Comparison of ENCODE assay signal across 15 cellular contexts in the genomic region with DNA sequence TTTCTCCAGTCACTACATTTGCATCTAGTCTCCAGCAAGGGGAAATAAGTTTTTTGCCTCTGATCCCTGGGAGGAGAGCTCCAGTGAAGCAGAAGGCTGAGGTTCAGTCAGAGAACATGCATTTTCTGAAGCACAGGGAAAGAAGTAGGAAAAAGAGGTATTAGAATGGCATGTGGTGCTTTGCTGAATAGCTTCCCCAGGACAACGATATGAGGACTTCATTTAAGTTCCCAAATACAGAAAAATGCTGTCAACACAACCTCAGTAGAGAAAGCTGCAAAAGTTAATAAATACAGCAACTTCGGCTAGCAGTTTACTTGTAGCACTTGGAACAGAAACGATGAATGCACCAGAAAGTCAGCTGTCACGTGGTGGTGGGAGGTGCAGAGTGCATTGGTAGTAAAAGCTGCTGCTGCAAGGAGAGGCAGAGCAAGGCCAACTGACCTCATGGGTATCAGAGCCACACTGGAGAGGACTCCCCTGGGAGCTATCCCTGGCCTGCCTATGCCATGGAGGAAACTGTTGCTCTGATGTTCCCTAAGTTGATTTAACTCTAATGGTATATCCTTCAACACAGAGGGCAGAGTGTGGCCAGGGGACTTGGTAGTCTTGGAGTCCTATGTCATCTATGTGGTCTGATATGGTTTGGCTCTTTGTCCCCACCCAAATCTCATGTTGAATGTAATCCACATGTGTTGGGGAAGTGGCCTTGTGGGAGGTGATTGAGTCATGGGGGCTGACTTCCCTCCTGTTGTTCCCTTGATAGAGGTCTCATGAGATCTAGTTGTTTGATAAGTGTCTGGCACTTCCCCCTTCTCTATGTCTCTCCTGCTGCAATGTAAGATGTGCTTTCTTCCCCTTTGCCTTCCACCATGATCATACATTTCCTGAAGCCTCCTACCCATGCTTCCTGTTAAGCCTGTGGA.
A peak's percentile ranks its signal among the peaks of the same experiment; 100 is the strongest.
DNase-seq lines count a peak whose midpoint lies in the region; ATAC-seq and TF ChIP-seq lines count a peak whose summit lies in the region.
"Had no signal": no experiment of that assay in that cellular context is flagged by ENCODE, and none has a peak within 500 bp of the region (broad histone marks: within the 10 kb centered on the region; RNA-seq: fewer than 3 reads in every experiment).

No MANE protein-coding gene starts in this region.

- H2BK5ac ChIP-seq in mesendoderm (ENCODE audit: low read length), result no peak overlapping the region

- H3K18ac ChIP-seq in mesendoderm (ENCODE audit: low read length), result no peak overlapping the region

- no peaks in the 10 kb centered on the region for H3K27me3 ChIP-seq in mesendoderm (ENCODE audit: insufficient read depth, low read length, poor library complexity)

- no peaks in the 10 kb centered on the region for H3K79me2 ChIP-seq in mesendoderm (ENCODE audit: control insufficient read depth, insufficient read depth, low read length)

- WGBS in mesendoderm (ENCODE audit: extremely low coverage, insufficient coverage, low lambda C conversion rate), result no CpG with 5 or more reads among the region's 4 CpGs

- no peak overlapping the region for H2BK15ac ChIP-seq in mesendoderm (replicated peaks; ENCODE audit: low read depth)

- POLR2A ChIA-PET in HEK293 (lab: Yijun Ruan, JAX), result no interaction called here

- no peak overlapping the region for H4K5ac ChIP-seq in mesendoderm (ENCODE audit: low read length)

- H3K36me3 ChIP-seq in HEK293 (ENCODE audit: control insufficient read depth in 2 of 2, insufficient read depth in 1 of 2, low read length in 2 of 2) (no peaks in the 10 kb centered on the region), mesendoderm (ENCODE audit: control insufficient read depth, insufficient read depth, low read length) (no peaks in the 10 kb centered on the region)

- ATAC-seq in GM21723 (IDR thresholded peaks at IDR 0.05; ENCODE audit: unreplicated experiment), result no peak
- ATAC-seq: left ventricle myocardium superior, Right ventricle myocardium inferior had no signal

- H3K79me1 ChIP-seq in mesendoderm (ENCODE audit: low read length), result no peaks in the 10 kb centered on the region

- peaks cover 38% of the 10 kb centered on the region for H3K9me3 Mint-ChIP-seq in nephron progenitor cell

- H3K9me3 ChIP-seq in HEK293 (ENCODE audit: control insufficient read depth, insufficient read depth, low read depth, low read length), result no peaks in the 10 kb centered on the region

- no peak overlapping the region for H3K4me3 ChIP-seq in HEK293 (ENCODE audit: low read depth, low read length)
- H3K4me3 ChIP-seq in mesendoderm (ENCODE audit: low read length), result no peak overlapping the region

- H4K8ac ChIP-seq in mesendoderm (ENCODE audit: low read depth, low read length), result no peak overlapping the region

- no peak overlapping the region for H3K27ac Mint-ChIP-seq in nephron progenitor cell

- H3K36me3 Mint-ChIP-seq in nephron progenitor cell (ENCODE audit: low read depth), result peaks cover 5% of the 10 kb centered on the region

- H3K4me1 ChIP-seq in HEK293 (ENCODE audit: control insufficient read depth, insufficient read depth, low read length) (peaks cover 4% of the 10 kb centered on the region), mesendoderm (ENCODE audit: control insufficient read depth, low read depth, low read length) (peaks cover 1% of the 10 kb centered on the region)

- peaks cover 37% of the 10 kb centered on the region for H3K4me1 Mint-ChIP-seq in nephron progenitor cell

- H3K4me3 Mint-ChIP-seq in nephron progenitor cell, result no peak overlapping the region

- H3K9ac ChIP-seq in mesendoderm (ENCODE audit: low read length), result no peak overlapping the region

- no peak overlapping the region for H2BK120ac ChIP-seq in mesendoderm (ENCODE audit: low read depth, low read length)

- no peak overlapping the region for H2AK5ac ChIP-seq in mesendoderm (ENCODE audit: low read length)

- TF ChIP-seq CTCF in HEK293 (tag by site-specific recombination; IDR thresholded peaks at IDR 0.05) (no peak), nephron progenitor cell (IDR thresholded peaks at IDR 0.05) (no peak)

- CTCF ChIA-PET in HEK293 (lab: Yijun Ruan, JAX), result interaction anchor here (0.6 to 0.9 kb wide), 2 partner anchors 37 to 231 kb away, joined by 3 to 6 read pairs; no protein-coding TSS in a partner anchor

- H3K27ac ChIP-seq in HEK293 (ENCODE audit: extremely low read depth, low read depth, low read length) (no peak overlapping the region), mesendoderm (ENCODE audit: low read depth, low read length) (no peak overlapping the region)

- H3K27me3 Mint-ChIP-seq in nephron progenitor cell (ENCODE audit: low read depth, poor library complexity), result no peaks in the 10 kb centered on the region

- no peak overlapping the region for H3K23ac ChIP-seq in mesendoderm (ENCODE audit: low read length)

- H3K4ac ChIP-seq in mesendoderm (ENCODE audit: low read depth, low read length), result no peak overlapping the region

- H3K56ac ChIP-seq in mesendoderm (ENCODE audit: low read length), result no peak overlapping the region

- no peak overlapping the region for H3K4me2 ChIP-seq in mesendoderm (ENCODE audit: low read length)

- DNase-seq in CMK (ENCODE audit: low read depth) (peak; percentile 72), SIG-M5 (lab: John Stamatoyannopoulos, UW) (peak; percentile 11), mesendoderm (peak; percentile 57), nephron progenitor cell (no peak), SHP77 (lab: John Stamatoyannopoulos, UW) (no peak)
- DNase-seq: activated CD4-positive, alpha-beta T cell treated with anti-CD3 and anti-CD28 coated beads for 1 hour; caudate nucleus; DMS53; effector CD8-positive, alpha-beta T cell; left ventricle myocardium superior; NCI-H774; stimulated activated CD4-positive, alpha-beta T cell treated with anti-CD3 and anti-CD28 coated beads, Interleukin-15, amount 100 ng/mL, for 24 hours had no signal

TF ChIP-seq in HEK293, 187 proteins besides CTCF, POLR2A, EP300 and RAD21:
- TF ChIP-seq, protein P1, sequence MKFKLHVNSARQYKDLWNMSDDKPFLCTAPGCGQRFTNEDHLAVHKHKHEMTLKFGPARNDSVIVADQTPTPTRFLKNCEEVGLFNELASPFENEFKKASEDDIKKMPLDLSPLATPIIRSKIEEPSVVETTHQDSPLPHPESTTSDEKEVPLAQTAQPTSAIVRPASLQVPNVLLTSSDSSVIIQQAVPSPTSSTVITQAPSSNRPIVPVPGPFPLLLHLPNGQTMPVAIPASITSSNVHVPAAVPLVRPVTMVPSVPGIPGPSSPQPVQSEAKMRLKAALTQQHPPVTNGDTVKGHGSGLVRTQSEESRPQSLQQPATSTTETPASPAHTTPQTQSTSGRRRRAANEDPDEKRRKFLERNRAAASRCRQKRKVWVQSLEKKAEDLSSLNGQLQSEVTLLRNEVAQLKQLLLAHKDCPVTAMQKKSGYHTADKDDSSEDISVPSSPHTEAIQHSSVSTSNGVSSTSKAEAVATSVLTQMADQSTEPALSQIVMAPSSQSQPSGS (tag by site-specific recombination; IDR thresholded peaks at IDR 0.05; ENCODE audit: low read depth), result no peak
- TF ChIP-seq ZNF521 (tag by site-specific recombination; IDR thresholded peaks at IDR 0.05) (no peak), ZNF777 (tag by site-specific recombination; IDR thresholded peaks at IDR 0.05; ENCODE audit: borderline replicate concordance) (no peak), KLF10 (tag by site-specific recombination; IDR thresholded peaks at IDR 0.05) (no peak)
- TF ChIP-seq, protein P2, sequence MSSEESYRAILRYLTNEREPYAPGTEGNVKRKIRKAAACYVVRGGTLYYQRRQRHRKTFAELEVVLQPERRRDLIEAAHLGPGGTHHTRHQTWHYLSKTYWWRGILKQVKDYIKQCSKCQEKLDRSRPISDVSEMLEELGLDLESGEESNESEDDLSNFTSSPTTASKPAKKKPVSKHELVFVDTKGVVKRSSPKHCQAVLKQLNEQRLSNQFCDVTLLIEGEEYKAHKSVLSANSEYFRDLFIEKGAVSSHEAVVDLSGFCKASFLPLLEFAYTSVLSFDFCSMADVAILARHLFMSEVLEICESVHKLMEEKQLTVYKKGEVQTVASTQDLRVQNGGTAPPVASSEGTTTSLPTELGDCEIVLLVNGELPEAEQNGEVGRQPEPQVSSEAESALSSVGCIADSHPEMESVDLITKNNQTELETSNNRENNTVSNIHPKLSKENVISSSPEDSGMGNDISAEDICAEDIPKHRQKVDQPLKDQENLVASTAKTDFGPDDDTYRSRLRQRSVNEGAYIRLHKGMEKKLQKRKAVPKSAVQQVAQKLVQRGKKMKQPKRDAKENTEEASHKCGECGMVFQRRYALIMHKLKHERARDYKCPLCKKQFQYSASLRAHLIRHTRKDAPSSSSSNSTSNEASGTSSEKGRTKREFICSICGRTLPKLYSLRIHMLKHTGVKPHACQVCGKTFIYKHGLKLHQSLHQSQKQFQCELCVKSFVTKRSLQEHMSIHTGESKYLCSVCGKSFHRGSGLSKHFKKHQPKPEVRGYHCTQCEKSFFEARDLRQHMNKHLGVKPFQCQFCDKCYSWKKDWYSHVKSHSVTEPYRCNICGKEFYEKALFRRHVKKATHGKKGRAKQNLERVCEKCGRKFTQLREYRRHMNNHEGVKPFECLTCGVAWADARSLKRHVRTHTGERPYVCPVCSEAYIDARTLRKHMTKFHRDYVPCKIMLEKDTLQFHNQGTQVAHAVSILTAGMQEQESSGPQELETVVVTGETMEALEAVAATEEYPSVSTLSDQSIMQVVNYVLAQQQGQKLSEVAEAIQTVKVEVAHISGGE (tag by site-specific recombination; conservative IDR thresholded peaks at IDR 0.05; ENCODE audit: low read depth), result peak; percentile 84
- TF ChIP-seq, protein P3, sequence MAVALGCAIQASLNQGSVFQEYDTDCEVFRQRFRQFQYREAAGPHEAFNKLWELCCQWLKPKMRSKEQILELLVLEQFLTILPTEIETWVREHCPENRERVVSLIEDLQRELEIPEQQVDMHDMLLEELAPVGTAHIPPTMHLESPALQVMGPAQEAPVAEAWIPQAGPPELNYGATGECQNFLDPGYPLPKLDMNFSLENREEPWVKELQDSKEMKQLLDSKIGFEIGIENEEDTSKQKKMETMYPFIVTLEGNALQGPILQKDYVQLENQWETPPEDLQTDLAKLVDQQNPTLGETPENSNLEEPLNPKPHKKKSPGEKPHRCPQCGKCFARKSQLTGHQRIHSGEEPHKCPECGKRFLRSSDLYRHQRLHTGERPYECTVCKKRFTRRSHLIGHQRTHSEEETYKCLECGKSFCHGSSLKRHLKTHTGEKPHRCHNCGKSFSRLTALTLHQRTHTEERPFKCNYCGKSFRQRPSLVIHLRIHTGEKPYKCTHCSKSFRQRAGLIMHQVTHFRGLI (tag by site-specific recombination; IDR thresholded peaks at IDR 0.05), result no peak

Comparison
In these comparisons a context has a peak if more than half of its experiments do, and no peak if none do; other contexts are left out.
1. DNase-seq: peak in CMK (single experiment), SIG-M5 (single experiment) and mesendoderm (single experiment); none in nephron progenitor cell (single experiment) and SHP77 (0 of 2).